Comparison of ENCODE assay signal across 8 cellular contexts in genomic region chr3:36907911-36908646, GRCh38. TPM values are rescaled to one million over a fixed set of nuclear protein-coding genes. Genes with fewer than 3 reads are reported as not detected.
DNase-seq lines count a peak whose midpoint lies in the region; ATAC-seq and TF ChIP-seq lines count a peak whose summit lies in the region.

No MANE protein-coding gene starts in this region.

- CTCF ChIA-PET in CD4-positive, alpha-beta T cell (lab: Charles Lee): interaction anchor here (1.0 to 1.5 kb wide), 3 partner anchors 39 to 81 kb away, joined by 3 to 6 read pairs (median 6); no protein-coding TSS in a partner anchor

- H3K4me1 ChIP-seq in RWPE2 (ENCODE audit: insufficient read depth, poor library complexity, severe bottlenecking): peaks cover 13% of the 10 kb centered on the region
- peaks cover 0 to 30% (median 0%) of the 10 kb centered on the region in 3 donors for H3K4me1 ChIP-seq in gastroesophageal sphincter

- peak; percentile 66 for ATAC-seq in CD4-positive, alpha-beta T cell (ENCODE audit: poor library complexity)
- ATAC-seq in RWPE2 (ENCODE audit: low read depth): peak; percentile 47
- ATAC-seq in gastroesophageal sphincter: peak; percentile 71

- no peak for TF ChIP-seq EP300 in gastroesophageal sphincter (IDR thresholded peaks at IDR 0.05)

- peak overlapping the region; percentile 84 for H3K27ac ChIP-seq in CD4-positive, alpha-beta T cell (ENCODE audit: low read depth, low read length)
- H3K27ac ChIP-seq in RWPE2 (ENCODE audit: poor library complexity, severe bottlenecking) (peak overlapping the region; percentile 53), gastroesophageal sphincter (peak overlapping the region in 3 of 4 donors; percentile 66 to 69 (median 67))

- TF ChIP-seq POLR2A in gastroesophageal sphincter (IDR thresholded peaks at IDR 0.05): no peak

- no peak for TF ChIP-seq CTCF in CD4-positive, alpha-beta T cell (IDR thresholded peaks at IDR 0.05)
- no peak for TF ChIP-seq CTCF in HFFc6 (IDR thresholded peaks at IDR 0.05)
- TF ChIP-seq CTCF in RWPE2 (IDR thresholded peaks at IDR 0.05; ENCODE audit: poor library complexity, severe bottlenecking): no peak
- TF ChIP-seq CTCF in gastroesophageal sphincter (IDR thresholded peaks at IDR 0.05): no peak

- 7 to 40% methylated on average over 10 to 13 of the region's 15 CpGs for WGBS in gastroesophageal sphincter (ENCODE audit: low coverage in 1 of 2), 2 donors

- H3K9me3 ChIP-seq in CD4-positive, alpha-beta T cell (ENCODE audit: control insufficient read depth, low read length): no peaks in the 10 kb centered on the region
- H3K9me3 ChIP-seq in RWPE2 (ENCODE audit: severe bottlenecking): no peaks in the 10 kb centered on the region
- no peaks in the 10 kb centered on the region for H3K9me3 ChIP-seq in gastroesophageal sphincter

- H3K27ac Mint-ChIP-seq in CD4-positive, alpha-beta T cell: peak overlapping the region; percentile 93
- peak overlapping the region; percentile 60 for H3K27ac Mint-ChIP-seq in HFFc6

- H3K4me3 Mint-ChIP-seq in CD4-positive, alpha-beta T cell: peak overlapping the region; percentile 94
- H3K4me3 Mint-ChIP-seq in HFFc6: peak overlapping the region; percentile 86

- H3K27me3 ChIP-seq in CD4-positive, alpha-beta T cell (ENCODE audit: control insufficient read depth, insufficient read depth, low read length): no peaks in the 10 kb centered on the region
- H3K27me3 ChIP-seq in RWPE2 (ENCODE audit: insufficient read depth, poor library complexity, severe bottlenecking) (no peaks in the 10 kb centered on the region), gastroesophageal sphincter (no peaks in the 10 kb centered on the region)

- H3K4me1 Mint-ChIP-seq in CD4-positive, alpha-beta T cell (ENCODE audit: low read depth): peaks cover 58% of the 10 kb centered on the region
- H3K4me1 Mint-ChIP-seq in HFFc6 (ENCODE audit: low read depth): peaks cover 32% of the 10 kb centered on the region

- H3K4me3 ChIP-seq in RWPE2 (ENCODE audit: severe bottlenecking): peak overlapping the region; percentile 17
- H3K4me3 ChIP-seq in gastroesophageal sphincter: peak overlapping the region; percentile 50 to 57
- peak overlapping the region; percentile 13 for H3K4me3 ChIP-seq in skeletal muscle cell (ENCODE audit: low read depth, low read length)

- no peaks in the 10 kb centered on the region for H3K9me3 Mint-ChIP-seq in CD4-positive, alpha-beta T cell
- no peaks in the 10 kb centered on the region for H3K9me3 Mint-ChIP-seq in HFFc6

- no peaks in the 10 kb centered on the region for H3K36me3 ChIP-seq in RWPE2 (ENCODE audit: low read depth)
- peaks cover 0 to under 1% of the 10 kb centered on the region in 2 donors for H3K36me3 ChIP-seq in gastroesophageal sphincter

- intact Hi-C loops in CD4-positive, alpha-beta T cell (cut with DNase I, micrococcal nuclease): loop anchor here (1.0 to 10.0 kb wide), 6 partner anchors 15 to 87 kb away; no protein-coding TSS in a partner anchor

- DNase-seq in CD4-positive, alpha-beta T cell: peak; percentile 52 to 74 (median 62)
- DNase-seq in HFFc6 (peak; percentile 15), RWPE2 (ENCODE audit: low spot score) (no peak), skeletal muscle cell (ENCODE audit: low read depth) (peak; percentile 34), middle frontal gyrus (ENCODE audit: extremely low spot score, low spot score) (no peak), ecto neural progenitor cell (ENCODE audit: low spot score) (no peak)
- peak; percentile 55 for DNase-seq in activated gamma-delta T cell treated with anti-CD3 and anti-CD28 coated beads, Interleukin-2, amount 50 U/mL, for 16 hours (ENCODE audit: low read depth)

- POLR2A ChIA-PET in CD4-positive, alpha-beta T cell (lab: Charles Lee): interaction anchor here (0.6 to 4.2 kb wide), 9 partner anchors 10 to 85 kb away, joined by 3 to 53 read pairs (median 11); partner anchors contain the start of genes EPM2AIP1, MLH1 and TRANK1

- peaks cover 16% of the 10 kb centered on the region for H3K36me3 Mint-ChIP-seq in CD4-positive, alpha-beta T cell (ENCODE audit: low read depth)
- H3K36me3 Mint-ChIP-seq in HFFc6 (ENCODE audit: low read depth): no peaks in the 10 kb centered on the region

- H3K27me3 Mint-ChIP-seq in CD4-positive, alpha-beta T cell: no peaks in the 10 kb centered on the region
- no peaks in the 10 kb centered on the region; the same call in none of the 2 replicates for H3K27me3 Mint-ChIP-seq in HFFc6 (ENCODE audit: insufficient read depth)

RNA-seq across cellular contexts. Expression of gene TRANK1, which starts 36.8 kb away (rescaled TPM):
- total RNA-seq in CD4-positive, alpha-beta T cell: 10 to 100 TPM; 39.2 to 44.8 TPM
- 1 to 10 TPM in 5 of 6 experiments, under 1 TPM in 1; 1.00 to 3.0 (median 1.4) TPM for total RNA-seq in HFFc6 (2021; fragmentation: NEBNext Ultra II Directional; extraction: Animal tissue kit (Norgen Biotek cat#: 25700))
- total RNA-seq in gastroesophageal sphincter: 10 to 100 TPM in 1 of 4 donors, 1 to 10 TPM in 3; 4.9 to 12.3 (median 9.1) TPM

Comparison
In these comparisons a context has a peak if more than half of its experiments do, and no peak if none do; other contexts are left out.
1. DNase-seq: peak in CD4-positive, alpha-beta T cell (10 of 10), HFFc6 (single experiment), activated gamma-delta T cell treated with anti-CD3 and anti-CD28 coated beads, Interleukin-2, amount 50 U/mL, for 16 hours (single experiment) and skeletal muscle cell (single experiment); none in RWPE2 (single experiment), middle frontal gyrus (single experiment) and ecto neural progenitor cell (single experiment).
2. Peak in every context shown above with its lines, with median percentiles within 50 percentile points of each other: ATAC-seq, H3K27ac ChIP-seq and H3K4me3 ChIP-seq.